In genomic region chr10:102619281-102619981, GRCh38 we compare ENCODE assay signal across 1 cellular context.
TF ChIP-seq lines count a peak whose summit lies in the region.

No MANE protein-coding gene starts in this region.

TF ChIP-seq in HEK293, 187 proteins besides CTCF, POLR2A, EP300 and RAD21 (continued from another document):
- no peak for TF ChIP-seq ZNF362 (tag by site-specific recombination; IDR thresholded peaks at IDR 0.05)
- TF ChIP-seq ZNF660 (tag by site-specific recombination; IDR thresholded peaks at IDR 0.05), result no peak
- no peak for TF ChIP-seq ZNF223 (tag by site-specific recombination; IDR thresholded peaks at IDR 0.05)
- TF ChIP-seq ZNF624 (tag by site-specific recombination; IDR thresholded peaks at IDR 0.05), result no peak
- TF ChIP-seq GLIS1 (tag by site-specific recombination; IDR thresholded peaks at IDR 0.05), result peak; percentile 84
